Comparison of ENCODE assay signal across 9 cellular contexts in genomic region chr7:149773446-149774236, GRCh38. TPM values are rescaled to one million over a fixed set of nuclear protein-coding genes. Genes with fewer than 3 reads are reported as not detected.
DNase-seq lines count a peak whose midpoint lies in the region; ATAC-seq and TF ChIP-seq lines count a peak whose summit lies in the region.
"Had no signal": no experiment of that assay in that cellular context is flagged by ENCODE, and none has a peak within 500 bp of the region (broad histone marks: within the 10 kb centered on the region; RNA-seq: fewer than 3 reads in every experiment).

Gene ZNF467, minus strand, starts transcription at chr7:149773588. Its CDS starts 2,556 bp downstream, at chr7:149771032.

- H3K4me3 ChIP-seq in fibroblast of mammary gland (ENCODE audit: control insufficient read depth, low read depth, low read length) (peak within 1 kb of the TSS; percentile 44), urinary bladder (ENCODE audit: low read depth, low read length) (peak within 1 kb of the TSS; percentile 79)

- 2% methylated on average over 57 of the region's 57 CpGs for WGBS in urinary bladder

- H3K27me3 Mint-ChIP-seq in nephron (ENCODE audit: low read depth), result peaks cover 11% of the 10 kb centered on the region

- peak within 1 kb of the TSS; percentile 77 to 96 (median 91) for H3K27ac Mint-ChIP-seq in nephron

- no peak for TF ChIP-seq CTCF in fibroblast of mammary gland (conservative IDR thresholded peaks at IDR 0.05; ENCODE audit: control insufficient read depth, insufficient read depth, low read depth, low read length)
- no peak for TF ChIP-seq CTCF in nephron (IDR thresholded peaks at IDR 0.05; ENCODE audit: unreplicated experiment in 3 of 3)

- ATAC-seq in HG03095 (IDR thresholded peaks at IDR 0.05; ENCODE audit: unreplicated experiment), result no peak

- H3K9me3 Mint-ChIP-seq in nephron, result no peaks in the 10 kb centered on the region

- H3K4me3 Mint-ChIP-seq in nephron, result peak within 1 kb of the TSS; percentile 92 to 95 (median 95)

- no peaks in the 10 kb centered on the region for H3K36me3 ChIP-seq in urinary bladder (ENCODE audit: insufficient read depth)

- H3K4me1 ChIP-seq in urinary bladder (ENCODE audit: insufficient read depth), result no peaks in the 10 kb centered on the region

- no peak within 1 kb of the TSS for H3K27ac ChIP-seq in urinary bladder (ENCODE audit: low read depth)

- H3K36me3 Mint-ChIP-seq in nephron (ENCODE audit: low read depth), result peaks cover 21% of the 10 kb centered on the region

- DNase-seq in D341Med (ENCODE audit: low spot score), result peak; percentile 73
- DNase-seq in NCI-H2029 (lab: John Stamatoyannopoulos, UW), result peak; percentile 19
- DNase-seq in activated T-cell treated with anti-CD3 and anti-CD28 coated beads, Interleukin-2, amount 50 U/mL, for 1 hour, result peak; percentile 63
- DNase-seq in fibroblast of mammary gland (ENCODE audit: low read depth), result no peak
- no peak for DNase-seq in RKO (ENCODE audit: low spot score)

- H3K4me1 Mint-ChIP-seq in nephron, result peaks cover 27% of the 10 kb centered on the region

RNA-seq across cellular contexts. Expression of gene ZNF467, which starts in this region (rescaled TPM):
- total RNA-seq in urinary bladder, result 2.1 TPM
- polyA plus RNA-seq in urinary bladder, result 9.5 TPM
- total RNA-seq: LHCN-M2 had no signal

Comparison
In these comparisons a context has a peak if more than half of its experiments do, and no peak if none do; other contexts are left out.
1. DNase-seq: peak in D341Med (single experiment), NCI-H2029 (single experiment) and activated T-cell treated with anti-CD3 and anti-CD28 coated beads, Interleukin-2, amount 50 U/mL, for 1 hour (single experiment); none in fibroblast of mammary gland (single experiment) and RKO (single experiment).